13 cellular contexts compared by ENCODE assay signal in genomic region chr5:134533115-134533815, GRCh38. TPM values are rescaled to one million over a fixed set of nuclear protein-coding genes. Genes with fewer than 3 reads are reported as not detected.
DNase-seq lines count a peak whose midpoint lies in the region; ATAC-seq and TF ChIP-seq lines count a peak whose summit lies in the region.
"Had no signal": no experiment of that assay in that cellular context is flagged by ENCODE, and none has a peak within 500 bp of the region (broad histone marks: within the 10 kb centered on the region; RNA-seq: fewer than 3 reads in every experiment).

No MANE protein-coding gene starts in this region.

- H3K4me3 Mint-ChIP-seq in CD4-positive, alpha-beta memory T cell: peak overlapping the region in 5 of 8 donors; percentile 33 to 54 (median 39)
- H3K4me3 Mint-ChIP-seq: nephron progenitor cell had no signal

- POLR2A ChIA-PET in CD4-positive, alpha-beta memory T cell (lab: Charles Lee; ENCODE audit: partially characterized antibody): interaction anchor here (1.3 to 3.8 kb wide), 4 partner anchors 7 to 122 kb away, joined by 6 to 15 read pairs (median 8); partner anchors contain the start of genes CDKN2AIPNL and JADE2
- POLR2A ChIA-PET in RWPE1 (lab: Yijun Ruan, JAX; ENCODE audit: low non-redundant PET): no interaction called here

- no peaks in the 10 kb centered on the region for H3K9me3 ChIP-seq in CD4-positive, alpha-beta memory T cell (ENCODE audit: control insufficient read depth in 1 of 2, low read length in 2 of 2)
- no peaks in the 10 kb centered on the region for H3K9me3 ChIP-seq in gastrocnemius medialis
- H3K9me3 ChIP-seq: SJCRH30 had no signal

- DNase-seq in CD4-positive, alpha-beta memory T cell: no peak
- DNase-seq in RWPE1 (ENCODE audit: low spot score): no peak
- DNase-seq in Right ventricle myocardium superior: peak; percentile 85
- peak; percentile 28 to 72 for DNase-seq in gastrocnemius medialis
- DNase-seq in OCI-M1 (lab: John Stamatoyannopoulos, UW): no peak
- DNase-seq in activated effector memory CD4-positive, alpha-beta T cell treated with anti-CD3 and anti-CD28 coated beads, Interleukin-2, amount 50 U/mL, for 16 hours: no peak
- DNase-seq: activated CD4-positive, alpha-beta T cell treated with anti-CD3 and anti-CD28 coated beads for 1 hour; NCI-H510A; nephron progenitor cell; SJCRH30; stimulated activated CD4-positive, alpha-beta T cell treated with anti-CD3 and anti-CD28 coated beads, Interleukin-2, amount 100 ng/mL, for 24 hours had no signal

- H3K27ac Mint-ChIP-seq in CD4-positive, alpha-beta memory T cell: peak overlapping the region; percentile 29 to 82 (median 48)

- TF ChIP-seq CTCF in RWPE1 (conservative IDR thresholded peaks at IDR 0.05; ENCODE audit: low read depth) (no peak), gastrocnemius medialis (IDR thresholded peaks at IDR 0.05 in 4 of 5, conservative IDR thresholded peaks at IDR 0.05 in 1 of 5) (no peak)

- H3K27me3 ChIP-seq in CD4-positive, alpha-beta memory T cell (ENCODE audit: insufficient read depth, low read length): no peaks in the 10 kb centered on the region
- H3K27me3 ChIP-seq in gastrocnemius medialis: no peaks in the 10 kb centered on the region

- intact Hi-C loops in CD4-positive, alpha-beta memory T cell (cut with micrococcal nuclease): loop anchor here (5.0 kb wide), 1 partner anchor 34 kb away; no protein-coding TSS in a partner anchor
- intact Hi-C loops in Right ventricle myocardium superior (cut with DNase I): no loop called here
- intact Hi-C loops in gastrocnemius medialis (cut with DNase I; ENCODE audit: low total_unique reads): loop anchor here (2.0 kb wide), 1 partner anchor 14 kb away; no protein-coding TSS in a partner anchor

- H3K4me1 Mint-ChIP-seq in CD4-positive, alpha-beta memory T cell: peaks cover 67 to 100% (median 87%) of the 10 kb centered on the region in 4 donors

- H3K4me3 ChIP-seq in CD4-positive, alpha-beta memory T cell (ENCODE audit: low read length in 2 of 2): no peak overlapping the region
- H3K4me3 ChIP-seq in gastrocnemius medialis: no peak overlapping the region
- H3K4me3 ChIP-seq: SJCRH30 had no signal

- H3K36me3 Mint-ChIP-seq in CD4-positive, alpha-beta memory T cell: peaks cover 15 to 63% of the 10 kb centered on the region in 2 donors

- peaks cover 94% of the 10 kb centered on the region for H3K4me1 ChIP-seq in CD4-positive, alpha-beta memory T cell (ENCODE audit: insufficient read depth, low read length)
- H3K4me1 ChIP-seq in gastrocnemius medialis: peaks cover 39 to 45% of the 10 kb centered on the region in 2 donors
- H3K4me1 ChIP-seq: SJCRH30 had no signal

- in situ Hi-C loops in gastrocnemius medialis (cut with MboI; ENCODE audit: low sequenced_read_pairs in 4 of 4): no loop called here

- CTCF ChIA-PET in CD4-positive, alpha-beta memory T cell (lab: Charles Lee; ENCODE audit: partially characterized antibody): interaction anchor here (1.0 to 2.3 kb wide), 3 partner anchors 11 to 122 kb away, joined by 4 to 9 read pairs (median 5); partner anchors contain the start of gene CDKN2AIPNL
- CTCF ChIA-PET in RWPE1 (lab: Yijun Ruan, JAX): interaction anchor here (1.1 kb wide), 1 partner anchor 54 kb away, joined by 4 read pairs; no protein-coding TSS in a partner anchor

- no peak for TF ChIP-seq POLR2A in gastrocnemius medialis (IDR thresholded peaks at IDR 0.05)

- no peaks in the 10 kb centered on the region for H3K27me3 Mint-ChIP-seq in CD4-positive, alpha-beta memory T cell

- ATAC-seq in Right ventricle myocardium superior (ENCODE audit: poor library complexity) (peak; percentile 75), gastrocnemius medialis (peak; percentile 22 to 58), HG03280 (IDR thresholded peaks at IDR 0.05; ENCODE audit: unreplicated experiment) (no peak), HG03159 (IDR thresholded peaks at IDR 0.05; ENCODE audit: unreplicated experiment) (no peak)

- no peak overlapping the region for H3K27ac ChIP-seq in CD4-positive, alpha-beta memory T cell (ENCODE audit: low read depth, low read length)
- H3K27ac ChIP-seq in RWPE1: peak overlapping the region; percentile 23; the same call in 1 of the 2 replicates
- H3K27ac ChIP-seq in gastrocnemius medialis: peak overlapping the region in 3 of 4 donors; percentile 15 to 62 (median 57)
- H3K27ac ChIP-seq: SJCRH30 had no signal

- H3K36me3 ChIP-seq in CD4-positive, alpha-beta memory T cell (ENCODE audit: insufficient read depth, low read length): peaks cover 28% of the 10 kb centered on the region
- peaks cover 0 to 18% of the 10 kb centered on the region in 2 donors for H3K36me3 ChIP-seq in gastrocnemius medialis
- H3K36me3 ChIP-seq: SJCRH30 had no signal

- H3K9me3 Mint-ChIP-seq in CD4-positive, alpha-beta memory T cell: no peaks in the 10 kb centered on the region
- H3K9me3 Mint-ChIP-seq: nephron progenitor cell had no signal

RNA-seq across cellular contexts. Expression of gene JADE2, which starts 7.8 kb away (rescaled TPM):
- 100 to 1,000 TPM; 265 to 276 TPM for total RNA-seq in CD4-positive, alpha-beta memory T cell
- polyA plus RNA-seq in CD4-positive, alpha-beta memory T cell: 10 to 100 TPM in 1 of 2 donors, 1 to 10 TPM in 1; 9.1 to 42.6 TPM
- total RNA-seq in Right ventricle myocardium superior: 25.9 TPM
- 10 to 100 TPM; 17.3 to 44.5 (median 19.8) TPM for total RNA-seq in gastrocnemius medialis

Comparison
In these comparisons a context has a peak if more than half of its experiments do, and no peak if none do; other contexts are left out.
1. DNase-seq: peak in Right ventricle myocardium superior (single experiment) and gastrocnemius medialis (2 of 2); none in CD4-positive, alpha-beta memory T cell (0 of 5), RWPE1 (single experiment), OCI-M1 (single experiment) and activated effector memory CD4-positive, alpha-beta T cell treated with anti-CD3 and anti-CD28 coated beads, Interleukin-2, amount 50 U/mL, for 16 hours (single experiment).
2. ATAC-seq: peak in Right ventricle myocardium superior (single experiment) and gastrocnemius medialis (2 of 2); none in HG03280 (single experiment) and HG03159 (single experiment).